In the genomic region with DNA sequence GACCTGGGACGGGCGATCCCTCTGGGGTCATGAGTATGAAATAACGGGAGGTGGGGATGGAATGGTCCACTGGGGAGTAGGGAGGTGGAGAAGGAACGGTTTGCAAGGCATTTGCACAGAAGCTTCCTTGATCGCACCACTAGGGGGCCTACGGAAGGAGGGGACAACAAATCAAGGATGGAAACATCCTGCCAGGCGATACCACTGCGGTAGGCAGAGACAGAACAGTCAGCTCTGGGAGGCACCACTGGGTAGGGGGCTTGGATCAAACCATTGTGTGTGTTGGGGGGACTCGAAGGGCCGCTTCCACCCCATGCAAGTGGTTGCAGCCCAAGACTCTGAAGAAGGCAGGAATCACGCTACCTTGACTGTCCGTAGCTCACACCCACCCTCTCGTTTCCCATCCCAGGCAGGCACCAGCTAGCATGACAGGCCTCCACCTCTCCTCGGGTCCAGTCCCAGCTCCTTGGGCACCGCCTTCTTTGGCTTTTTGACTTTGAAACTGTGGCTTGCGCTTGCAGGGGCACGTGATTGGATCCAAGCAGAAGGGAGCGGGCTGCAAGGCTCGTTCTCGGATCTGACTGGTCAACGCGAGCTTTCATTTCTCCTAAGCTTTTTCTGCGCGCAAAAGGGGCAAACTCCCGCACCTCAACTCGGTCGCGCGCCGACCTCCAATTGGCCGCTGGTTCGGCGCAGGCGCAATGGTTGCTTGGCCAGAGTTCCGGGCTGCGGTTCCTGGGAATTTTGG, we compare ENCODE assay signal across 2 cellular contexts.
TF ChIP-seq lines count a peak whose summit lies in the region.

No MANE protein-coding gene starts in this region.

TF ChIP-seq in SK-N-SH, 30 proteins besides CTCF, POLR2A, EP300 and RAD21 (continued from another document):
- TF ChIP-seq, protein P1, sequence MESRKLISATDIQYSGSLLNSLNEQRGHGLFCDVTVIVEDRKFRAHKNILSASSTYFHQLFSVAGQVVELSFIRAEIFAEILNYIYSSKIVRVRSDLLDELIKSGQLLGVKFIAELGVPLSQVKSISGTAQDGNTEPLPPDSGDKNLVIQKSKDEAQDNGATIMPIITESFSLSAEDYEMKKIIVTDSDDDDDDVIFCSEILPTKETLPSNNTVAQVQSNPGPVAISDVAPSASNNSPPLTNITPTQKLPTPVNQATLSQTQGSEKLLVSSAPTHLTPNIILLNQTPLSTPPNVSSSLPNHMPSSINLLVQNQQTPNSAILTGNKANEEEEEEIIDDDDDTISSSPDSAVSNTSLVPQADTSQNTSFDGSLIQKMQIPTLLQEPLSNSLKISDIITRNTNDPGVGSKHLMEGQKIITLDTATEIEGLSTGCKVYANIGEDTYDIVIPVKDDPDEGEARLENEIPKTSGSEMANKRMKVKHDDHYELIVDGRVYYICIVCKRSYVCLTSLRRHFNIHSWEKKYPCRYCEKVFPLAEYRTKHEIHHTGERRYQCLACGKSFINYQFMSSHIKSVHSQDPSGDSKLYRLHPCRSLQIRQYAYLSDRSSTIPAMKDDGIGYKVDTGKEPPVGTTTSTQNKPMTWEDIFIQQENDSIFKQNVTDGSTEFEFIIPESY (IDR thresholded peaks at IDR 0.05; ENCODE audit: borderline replicate concordance, low read depth) = no peak
- TF ChIP-seq GABPA (IDR thresholded peaks at IDR 0.05; ENCODE audit: low read depth) (no peak), TEAD4 (IDR thresholded peaks at IDR 0.05; ENCODE audit: borderline replicate concordance, insufficient read depth) (no peak), SIN3A (IDR thresholded peaks at IDR 0.05; ENCODE audit: borderline replicate concordance, low read depth, low read length) (no peak), GATA2 (CRISPR knock-in tag; IDR thresholded peaks at IDR 0.05) (no peak), FOXM1 (IDR thresholded peaks at IDR 0.05; ENCODE audit: low read depth) (no peak), EZH2phosphoT487 (IDR thresholded peaks at IDR 0.05; ENCODE audit: borderline replicate concordance, low read depth) (no peak)
- TF ChIP-seq, protein P2, sequence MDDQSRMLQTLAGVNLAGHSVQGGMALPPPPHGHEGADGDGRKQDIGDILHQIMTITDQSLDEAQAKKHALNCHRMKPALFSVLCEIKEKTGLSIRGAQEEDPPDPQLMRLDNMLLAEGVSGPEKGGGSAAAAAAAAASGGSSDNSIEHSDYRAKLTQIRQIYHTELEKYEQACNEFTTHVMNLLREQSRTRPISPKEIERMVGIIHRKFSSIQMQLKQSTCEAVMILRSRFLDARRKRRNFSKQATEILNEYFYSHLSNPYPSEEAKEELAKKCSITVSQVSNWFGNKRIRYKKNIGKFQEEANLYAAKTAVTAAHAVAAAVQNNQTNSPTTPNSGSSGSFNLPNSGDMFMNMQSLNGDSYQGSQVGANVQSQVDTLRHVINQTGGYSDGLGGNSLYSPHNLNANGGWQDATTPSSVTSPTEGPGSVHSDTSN (IDR thresholded peaks at IDR 0.05) = no peak

TF ChIP-seq in SK-N-SH treated with all-trans-retinoic acid at 6 μM for 48 hours, 23 proteins besides CTCF, POLR2A, EP300 and RAD21 (continued from another document):
- TF ChIP-seq, protein P3, sequence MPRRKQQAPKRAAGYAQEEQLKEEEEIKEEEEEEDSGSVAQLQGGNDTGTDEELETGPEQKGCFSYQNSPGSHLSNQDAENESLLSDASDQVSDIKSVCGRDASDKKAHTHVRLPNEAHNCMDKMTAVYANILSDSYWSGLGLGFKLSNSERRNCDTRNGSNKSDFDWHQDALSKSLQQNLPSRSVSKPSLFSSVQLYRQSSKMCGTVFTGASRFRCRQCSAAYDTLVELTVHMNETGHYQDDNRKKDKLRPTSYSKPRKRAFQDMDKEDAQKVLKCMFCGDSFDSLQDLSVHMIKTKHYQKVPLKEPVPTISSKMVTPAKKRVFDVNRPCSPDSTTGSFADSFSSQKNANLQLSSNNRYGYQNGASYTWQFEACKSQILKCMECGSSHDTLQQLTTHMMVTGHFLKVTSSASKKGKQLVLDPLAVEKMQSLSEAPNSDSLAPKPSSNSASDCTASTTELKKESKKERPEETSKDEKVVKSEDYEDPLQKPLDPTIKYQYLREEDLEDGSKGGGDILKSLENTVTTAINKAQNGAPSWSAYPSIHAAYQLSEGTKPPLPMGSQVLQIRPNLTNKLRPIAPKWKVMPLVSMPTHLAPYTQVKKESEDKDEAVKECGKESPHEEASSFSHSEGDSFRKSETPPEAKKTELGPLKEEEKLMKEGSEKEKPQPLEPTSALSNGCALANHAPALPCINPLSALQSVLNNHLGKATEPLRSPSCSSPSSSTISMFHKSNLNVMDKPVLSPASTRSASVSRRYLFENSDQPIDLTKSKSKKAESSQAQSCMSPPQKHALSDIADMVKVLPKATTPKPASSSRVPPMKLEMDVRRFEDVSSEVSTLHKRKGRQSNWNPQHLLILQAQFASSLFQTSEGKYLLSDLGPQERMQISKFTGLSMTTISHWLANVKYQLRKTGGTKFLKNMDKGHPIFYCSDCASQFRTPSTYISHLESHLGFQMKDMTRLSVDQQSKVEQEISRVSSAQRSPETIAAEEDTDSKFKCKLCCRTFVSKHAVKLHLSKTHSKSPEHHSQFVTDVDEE (CRISPR knock-in tag; IDR thresholded peaks at IDR 0.05) = no peak
- TF ChIP-seq ZFP30 (CRISPR knock-in tag; IDR thresholded peaks at IDR 0.05) (no peak), ZFP3 (CRISPR knock-in tag; IDR thresholded peaks at IDR 0.05) (no peak), ARNTL (CRISPR knock-in tag; IDR thresholded peaks at IDR 0.05; ENCODE audit: borderline replicate concordance, low read depth) (no peak)
- TF ChIP-seq, protein P4, sequence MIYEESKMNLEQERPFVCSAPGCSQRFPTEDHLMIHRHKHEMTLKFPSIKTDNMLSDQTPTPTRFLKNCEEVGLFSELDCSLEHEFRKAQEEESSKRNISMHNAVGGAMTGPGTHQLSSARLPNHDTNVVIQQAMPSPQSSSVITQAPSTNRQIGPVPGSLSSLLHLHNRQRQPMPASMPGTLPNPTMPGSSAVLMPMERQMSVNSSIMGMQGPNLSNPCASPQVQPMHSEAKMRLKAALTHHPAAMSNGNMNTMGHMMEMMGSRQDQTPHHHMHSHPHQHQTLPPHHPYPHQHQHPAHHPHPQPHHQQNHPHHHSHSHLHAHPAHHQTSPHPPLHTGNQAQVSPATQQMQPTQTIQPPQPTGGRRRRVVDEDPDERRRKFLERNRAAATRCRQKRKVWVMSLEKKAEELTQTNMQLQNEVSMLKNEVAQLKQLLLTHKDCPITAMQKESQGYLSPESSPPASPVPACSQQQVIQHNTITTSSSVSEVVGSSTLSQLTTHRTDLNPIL (CRISPR knock-in tag; IDR thresholded peaks at IDR 0.05; ENCODE audit: low read depth) = no peak
